ENCODE assay signal across 8 cellular contexts in the genomic region with DNA sequence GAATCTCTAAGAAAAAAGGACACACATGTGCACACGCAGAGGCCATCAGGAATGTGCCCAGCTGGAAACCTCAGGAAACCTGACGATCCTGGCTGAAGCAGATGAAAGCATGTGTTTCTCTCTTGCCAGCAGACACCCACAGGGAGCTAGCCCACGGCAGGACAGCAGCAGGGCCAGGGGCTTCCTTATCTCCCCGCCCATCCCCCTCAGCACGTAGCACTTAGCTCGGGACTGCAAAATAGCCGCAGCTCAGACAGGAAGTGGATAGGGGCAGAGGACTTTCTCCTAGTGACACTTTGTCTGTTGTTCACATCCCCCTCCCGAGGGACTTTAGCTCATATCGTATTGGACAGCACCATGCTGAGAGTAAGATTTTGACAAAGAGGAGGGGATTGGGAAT.
DNase-seq lines count a peak whose midpoint lies in the region; ATAC-seq and TF ChIP-seq lines count a peak whose summit lies in the region.

No MANE protein-coding gene starts in this region.

- H3K9me3 Mint-ChIP-seq in CD4-positive, CD25-positive, alpha-beta regulatory T cell, result no peaks in the 10 kb centered on the region
- H3K9me3 Mint-ChIP-seq in activated CD8-positive, alpha-beta T cell treated with anti-CD3 and anti-CD28 coated beads, Interleukin-2, amount 10 ng/mL, durations not matched to agents 7 days and 5 days (ENCODE audit: insufficient read depth), result no peaks in the 10 kb centered on the region
- H3K9me3 Mint-ChIP-seq in osteocyte (ENCODE audit: unreplicated experiment), result no peaks in the 10 kb centered on the region

- ATAC-seq in CD4-positive, CD25-positive, alpha-beta regulatory T cell (ENCODE audit: low read depth in 2 of 2), result no peak
- ATAC-seq in HG03066 (IDR thresholded peaks at IDR 0.05; ENCODE audit: low read depth, unreplicated experiment) (peak; percentile 2), right lobe of liver (peak; percentile 11 to 34 (median 24))
- ATAC-seq in activated CD8-positive, alpha-beta T cell treated with anti-CD3 and anti-CD28 coated beads, Interleukin-2, amount 10 ng/mL, durations not matched to agents 7 days and 5 days, result peak; percentile 10

- peak in 2 of 3 donors; percentile 4 to 53 for DNase-seq in CD4-positive, CD25-positive, alpha-beta regulatory T cell
- peak; percentile 51 for DNase-seq in activated CD8-positive, alpha-beta T cell treated with anti-CD3 and anti-CD28 coated beads, Interleukin-2, amount 10 ng/mL, durations not matched to agents 7 days and 5 days
- peak in 1 of 3 donors; percentile 44 for DNase-seq in right lobe of liver
- DNase-seq in osteocyte (ENCODE audit: extremely low spot score, unreplicated experiment), result no peak
- no peak for DNase-seq in GF-D8 (lab: John Stamatoyannopoulos, UW)
- DNase-seq in glomerular visceral epithelial cell (ENCODE audit: extremely low spot score), result no peak
- no peak for DNase-seq in stimulated activated CD4-positive, alpha-beta T cell treated with anti-CD3 and anti-CD28 coated beads, Interleukin-4, amount 100 ng/mL, for 1 hour

- peaks cover 31 to 89% (median 60%) of the 10 kb centered on the region in 4 donors for H3K4me1 Mint-ChIP-seq in CD4-positive, CD25-positive, alpha-beta regulatory T cell
- peaks cover 89% of the 10 kb centered on the region for H3K4me1 Mint-ChIP-seq in activated CD8-positive, alpha-beta T cell treated with anti-CD3 and anti-CD28 coated beads, Interleukin-2, amount 10 ng/mL, durations not matched to agents 7 days and 5 days (ENCODE audit: low read depth)
- H3K4me1 Mint-ChIP-seq in osteocyte (ENCODE audit: unreplicated experiment), result peaks cover 6% of the 10 kb centered on the region

- H3K9me3 ChIP-seq in CD4-positive, CD25-positive, alpha-beta regulatory T cell (ENCODE audit: control insufficient read depth in 2 of 2, low read length in 2 of 2), result no peaks in the 10 kb centered on the region
- H3K9me3 ChIP-seq in right lobe of liver, result no peaks in the 10 kb centered on the region

- 4% methylated on average over 5 of the region's 9 CpGs for WGBS in right lobe of liver (ENCODE audit: insufficient coverage, low coverage, low lambda C conversion rate, missing lambda C conversion rate)

- peak overlapping the region; percentile 85 for H3K27ac ChIP-seq in CD4-positive, CD25-positive, alpha-beta regulatory T cell (ENCODE audit: insufficient read depth, low read length, poor library complexity, severe bottlenecking)
- peak overlapping the region in 2 of 3 donors; percentile 62 to 69 for H3K27ac ChIP-seq in right lobe of liver

- H3K27me3 ChIP-seq in CD4-positive, CD25-positive, alpha-beta regulatory T cell (ENCODE audit: control insufficient read depth, insufficient read depth, low read length), result no peaks in the 10 kb centered on the region
- H3K27me3 ChIP-seq in right lobe of liver, result no peaks in the 10 kb centered on the region

- intact Hi-C loops in right lobe of liver (cut with DNase I), result no loop called here

- H3K4me3 ChIP-seq in CD4-positive, CD25-positive, alpha-beta regulatory T cell (ENCODE audit: low read depth, low read length), result peak overlapping the region; percentile 78
- no peak overlapping the region for H3K4me3 ChIP-seq in right lobe of liver

- peaks cover 54% of the 10 kb centered on the region for H3K36me3 Mint-ChIP-seq in CD4-positive, CD25-positive, alpha-beta regulatory T cell
- peaks cover 78% of the 10 kb centered on the region for H3K36me3 Mint-ChIP-seq in activated CD8-positive, alpha-beta T cell treated with anti-CD3 and anti-CD28 coated beads, Interleukin-2, amount 10 ng/mL, durations not matched to agents 7 days and 5 days (ENCODE audit: low read depth)
- H3K36me3 Mint-ChIP-seq in osteocyte (ENCODE audit: unreplicated experiment), result no peaks in the 10 kb centered on the region

- CTCF ChIA-PET in activated CD8-positive, alpha-beta T cell treated with anti-CD3 and anti-CD28 coated beads, Interleukin-2, amount 10 ng/mL, durations not matched to agents 7 days and 5 days (lab: Charles Lee), result interaction anchor here (1.5 to 5.0 kb wide), 8 partner anchors 11 to 156 kb away, joined by 4 to 65 read pairs (median 10); a partner anchor contains a TSS

- no peak for TF ChIP-seq POLR2A in right lobe of liver (IDR thresholded peaks at IDR 0.05)

- peaks cover 42% of the 10 kb centered on the region for H3K4me1 ChIP-seq in CD4-positive, CD25-positive, alpha-beta regulatory T cell (ENCODE audit: control insufficient read depth, insufficient read depth, low read length, poor library complexity, severe bottlenecking)
- no peaks in the 10 kb centered on the region for H3K4me1 ChIP-seq in right lobe of liver

- no peaks in the 10 kb centered on the region for H3K27me3 Mint-ChIP-seq in CD4-positive, CD25-positive, alpha-beta regulatory T cell
- no peaks in the 10 kb centered on the region for H3K27me3 Mint-ChIP-seq in activated CD8-positive, alpha-beta T cell treated with anti-CD3 and anti-CD28 coated beads, Interleukin-2, amount 10 ng/mL, durations not matched to agents 7 days and 5 days (ENCODE audit: low read depth)
- H3K27me3 Mint-ChIP-seq in osteocyte (ENCODE audit: unreplicated experiment), result peaks cover 5% of the 10 kb centered on the region

- peak overlapping the region; percentile 92 to 99 (median 94) for H3K27ac Mint-ChIP-seq in CD4-positive, CD25-positive, alpha-beta regulatory T cell
- peak overlapping the region; percentile 85 for H3K27ac Mint-ChIP-seq in activated CD8-positive, alpha-beta T cell treated with anti-CD3 and anti-CD28 coated beads, Interleukin-2, amount 10 ng/mL, durations not matched to agents 7 days and 5 days
- no peak overlapping the region for H3K27ac Mint-ChIP-seq in osteocyte (ENCODE audit: unreplicated experiment)

- peaks cover 52% of the 10 kb centered on the region for H3K36me3 ChIP-seq in CD4-positive, CD25-positive, alpha-beta regulatory T cell (ENCODE audit: control insufficient read depth, insufficient read depth, low read length)
- H3K36me3 ChIP-seq in right lobe of liver, result no peaks in the 10 kb centered on the region

- peak overlapping the region; percentile 83 to 88 (median 86) for H3K4me3 Mint-ChIP-seq in CD4-positive, CD25-positive, alpha-beta regulatory T cell
- H3K4me3 Mint-ChIP-seq in activated CD8-positive, alpha-beta T cell treated with anti-CD3 and anti-CD28 coated beads, Interleukin-2, amount 10 ng/mL, durations not matched to agents 7 days and 5 days, result peak overlapping the region; percentile 78
- no peak overlapping the region for H3K4me3 Mint-ChIP-seq in osteocyte (ENCODE audit: unreplicated experiment)

- TF ChIP-seq CTCF in right lobe of liver (IDR thresholded peaks at IDR 0.05), result no peak
- TF ChIP-seq CTCF in osteocyte (IDR thresholded peaks at IDR 0.05), result no peak

- POLR2A ChIA-PET in activated CD8-positive, alpha-beta T cell treated with anti-CD3 and anti-CD28 coated beads, Interleukin-2, amount 10 ng/mL, durations not matched to agents 7 days and 5 days (lab: Charles Lee), result interaction anchor here (1.4 to 11.4 kb wide), 4 partner anchors 14 to 34 kb away, joined by 3 to 145 read pairs (median 4); no protein-coding TSS in a partner anchor

Comparison
In these comparisons a context has a peak if more than half of its experiments do, and no peak if none do; other contexts are left out.
1. ATAC-seq: peak in HG03066 (single experiment), activated CD8-positive, alpha-beta T cell treated with anti-CD3 and anti-CD28 coated beads, Interleukin-2, amount 10 ng/mL, durations not matched to agents 7 days and 5 days (single experiment) and right lobe of liver (4 of 4); none in CD4-positive, CD25-positive, alpha-beta regulatory T cell (0 of 2).
2. DNase-seq: peak in CD4-positive, CD25-positive, alpha-beta regulatory T cell (2 of 3) and activated CD8-positive, alpha-beta T cell treated with anti-CD3 and anti-CD28 coated beads, Interleukin-2, amount 10 ng/mL, durations not matched to agents 7 days and 5 days (single experiment); none in osteocyte (single experiment), GF-D8 (single experiment), glomerular visceral epithelial cell (single experiment) and stimulated activated CD4-positive, alpha-beta T cell treated with anti-CD3 and anti-CD28 coated beads, Interleukin-4, amount 100 ng/mL, for 1 hour (single experiment).